In genomic region chr16:88473666-88474534, GRCh38 we compare ENCODE assay signal across 17 cellular contexts.
A peak's percentile ranks its signal among the peaks of the same experiment; 100 is the strongest.
DNase-seq lines count a peak whose midpoint lies in the region; ATAC-seq lines count a peak whose summit lies in the region.
"Had no signal": no experiment of that assay in that cellular context is flagged by ENCODE, and none has a peak within 500 bp of the region (broad histone marks: within the 10 kb centered on the region; RNA-seq: fewer than 3 reads in every experiment).

No MANE protein-coding gene starts in this region.

- peak overlapping the region; percentile 86 for H3K27ac Mint-ChIP-seq in central memory CD8-positive, alpha-beta T cell (ENCODE audit: low read depth)

- no peak overlapping the region for H3K27ac ChIP-seq in subcutaneous abdominal adipose tissue (ENCODE audit: low read depth, low read length)
- H3K27ac ChIP-seq: KMS-11, Peyer's patch, vagina had no signal

- H3K4me1 ChIP-seq in subcutaneous abdominal adipose tissue (ENCODE audit: control insufficient read depth in 5 of 5, insufficient read depth in 5 of 5, low read length in 5 of 5): peaks cover 0 to 7% (median 0%) of the 10 kb centered on the region in 5 donors

- H3K9me3 ChIP-seq in subcutaneous abdominal adipose tissue (ENCODE audit: control insufficient read depth in 5 of 5, low read length in 5 of 5): no peaks in the 10 kb centered on the region
- H3K9me3 ChIP-seq: adrenal gland, Peyer's patch, vagina had no signal

- ATAC-seq in central memory CD8-positive, alpha-beta T cell (replicated peaks; ENCODE audit: extremely low read depth, poor library complexity, severe bottlenecking): no peak
- no peak for ATAC-seq in HG02759 (IDR thresholded peaks at IDR 0.05; ENCODE audit: unreplicated experiment)

- no peaks in the 10 kb centered on the region for H3K27me3 Mint-ChIP-seq in central memory CD8-positive, alpha-beta T cell
- H3K27me3 Mint-ChIP-seq: activated CD4-positive, alpha-beta T cell treated with anti-CD3 and anti-CD28 coated beads, Interleukin-2, amount 10 ng/mL, durations not matched to agents 7 days and 5 days had no signal

- H3K36me3 ChIP-seq in subcutaneous abdominal adipose tissue (ENCODE audit: control insufficient read depth in 5 of 5, insufficient read depth in 5 of 5, low read length in 5 of 5): no peaks in the 10 kb centered on the region
- H3K36me3 ChIP-seq: adrenal gland, Peyer's patch, vagina had no signal

- H3K27me3 ChIP-seq in subcutaneous abdominal adipose tissue (ENCODE audit: control insufficient read depth in 5 of 5, insufficient read depth in 4 of 5, low read length in 5 of 5): peaks cover 2 to 25% (median 15%) of the 10 kb centered on the region in 5 donors
- H3K27me3 ChIP-seq: adrenal gland, Peyer's patch, vagina had no signal

- peak overlapping the region in 3 of 5 donors; percentile 18 to 41 (median 25) for H3K9ac ChIP-seq in subcutaneous abdominal adipose tissue (ENCODE audit: low read length in 5 of 5)
- H3K9ac ChIP-seq: KMS-11 had no signal

- no peaks in the 10 kb centered on the region for H3K9me3 Mint-ChIP-seq in central memory CD8-positive, alpha-beta T cell
- H3K9me3 Mint-ChIP-seq: activated CD4-positive, alpha-beta T cell treated with anti-CD3 and anti-CD28 coated beads, Interleukin-2, amount 10 ng/mL, durations not matched to agents 7 days and 5 days had no signal

- no peak overlapping the region for H3K4me3 Mint-ChIP-seq in central memory CD8-positive, alpha-beta T cell
- H3K4me3 Mint-ChIP-seq: activated CD4-positive, alpha-beta T cell treated with anti-CD3 and anti-CD28 coated beads, Interleukin-2, amount 10 ng/mL, durations not matched to agents 7 days and 5 days had no signal

- H3K4me1 Mint-ChIP-seq in central memory CD8-positive, alpha-beta T cell: peaks cover 58% of the 10 kb centered on the region

- H3K4me3 ChIP-seq in subcutaneous abdominal adipose tissue (ENCODE audit: low read depth in 1 of 5, low read length in 5 of 5): peak overlapping the region in 3 of 5 donors; percentile 27 to 35 (median 31)
- H3K4me3 ChIP-seq: adrenal gland, Peyer's patch, vagina had no signal

- peak in 70 of 76 experiments; percentile 34 to 88 (median 73) for DNase-seq in HUDEP-2 (lab: John Stamatoyannopoulos, UW; ENCODE audit: unreplicated experiment in 76 of 76)
- DNase-seq in central memory CD8-positive, alpha-beta T cell (ENCODE audit: low spot score in 2 of 2): no peak
- DNase-seq in hepatic stellate cell (ENCODE audit: low spot score): peak; percentile 95
- no peak for DNase-seq in NCI-H187 treated with DMSO at 0.1 percent for 48 hours (lab: John Stamatoyannopoulos, UW)
- DNase-seq in NCI-H1694 treated with DMSO at 0.1 percent for 48 hours (lab: John Stamatoyannopoulos, UW): no peak
- no peak for DNase-seq in NCI-H1092 (lab: John Stamatoyannopoulos, UW)
- DNase-seq: activated CD4-positive, alpha-beta T cell treated with anti-CD3 and anti-CD28 coated beads, Interleukin-2, amount 10 ng/mL, durations not matched to agents 7 days and 5 days; activated T-cell treated with anti-CD3 and anti-CD28 coated beads, Interleukin-2, amount 50 U/mL, for 48 hours; foreskin melanocyte; NCI-H146; NCI-H526; Peyer's patch had no signal

- peaks cover 42% of the 10 kb centered on the region for H3K36me3 Mint-ChIP-seq in central memory CD8-positive, alpha-beta T cell (ENCODE audit: insufficient read depth)

Comparison
In these comparisons a context has a peak if more than half of its experiments do, and no peak if none do; other contexts are left out.
1. DNase-seq: peak in HUDEP-2 (70 of 76) and hepatic stellate cell (single experiment); none in central memory CD8-positive, alpha-beta T cell (0 of 2), NCI-H187 treated with DMSO at 0.1 percent for 48 hours (single experiment), NCI-H1694 treated with DMSO at 0.1 percent for 48 hours (single experiment) and NCI-H1092 (single experiment).